ENCODE assay signal across 9 cellular contexts in the genomic region with DNA sequence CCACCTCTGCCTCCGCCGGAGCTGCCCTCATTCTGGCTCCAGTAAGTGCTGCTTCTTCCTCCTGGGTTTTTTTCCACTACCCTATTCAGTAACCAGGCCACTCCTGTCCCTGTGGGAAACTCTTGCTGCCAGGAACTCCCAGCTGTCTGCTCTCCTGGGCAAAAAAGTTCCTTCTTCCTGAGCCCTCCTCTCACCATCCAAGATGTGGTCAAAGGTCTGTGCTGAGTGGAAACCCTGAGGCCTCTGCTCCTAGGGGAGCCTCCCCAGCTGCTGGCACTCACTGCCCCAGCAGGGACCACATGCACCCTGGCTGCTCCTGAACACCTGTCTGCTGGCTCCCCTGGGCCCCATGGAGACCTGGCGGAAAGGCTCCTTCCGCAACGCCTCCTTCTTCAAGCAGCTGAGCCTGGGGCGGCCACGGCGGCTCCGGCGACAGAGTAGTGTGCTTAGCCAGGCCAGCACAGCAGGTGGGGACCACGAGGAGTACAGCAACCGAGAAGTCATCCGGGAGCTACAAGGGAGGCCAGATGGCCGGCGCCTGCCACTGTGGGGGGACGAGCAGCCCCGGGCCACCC. TPM values are rescaled to one million over a fixed set of nuclear protein-coding genes. Genes with fewer than 3 reads are reported as not detected.
DNase-seq lines count a peak whose midpoint lies in the region; ATAC-seq and TF ChIP-seq lines count a peak whose summit lies in the region.
"Had no signal": no experiment of that assay in that cellular context is flagged by ENCODE, and none has a peak within 500 bp of the region (broad histone marks: within the 10 kb centered on the region; RNA-seq: fewer than 3 reads in every experiment).

No MANE protein-coding gene starts in this region.

- peak overlapping the region; percentile 59 for H3K27ac ChIP-seq in naive thymus-derived CD4-positive, alpha-beta T cell (ENCODE audit: low read depth, low read length)

- H3K27ac Mint-ChIP-seq in brain = peak overlapping the region; percentile 22 to 92 (median 90)
- peak overlapping the region; percentile 80 to 93 (median 88) for H3K27ac Mint-ChIP-seq in naive thymus-derived CD4-positive, alpha-beta T cell

- no peaks in the 10 kb centered on the region for H3K27me3 Mint-ChIP-seq in brain
- no peaks in the 10 kb centered on the region for H3K27me3 Mint-ChIP-seq in naive thymus-derived CD4-positive, alpha-beta T cell

- ATAC-seq in HG03135 (IDR thresholded peaks at IDR 0.05; ENCODE audit: unreplicated experiment) (peak; percentile 15), GM19397 (IDR thresholded peaks at IDR 0.05; ENCODE audit: unreplicated experiment) (no peak)
- no peak for ATAC-seq in naive thymus-derived CD4-positive, alpha-beta T cell

- peaks cover 3 to 20% of the 10 kb centered on the region in 2 donors for H3K4me1 ChIP-seq in naive thymus-derived CD4-positive, alpha-beta T cell (ENCODE audit: control insufficient read depth in 2 of 2, insufficient read depth in 2 of 2, low read length in 2 of 2)

- H3K4me3 ChIP-seq in naive thymus-derived CD4-positive, alpha-beta T cell (ENCODE audit: low read length) = no peak overlapping the region
- H3K4me3 ChIP-seq: thyroid gland had no signal

- peaks cover 24% of the 10 kb centered on the region for H3K4me1 Mint-ChIP-seq in brain
- H3K4me1 Mint-ChIP-seq in naive thymus-derived CD4-positive, alpha-beta T cell = peaks cover 22 to 39% (median 28%) of the 10 kb centered on the region in 7 donors

- POLR2A ChIA-PET in naive thymus-derived CD4-positive, alpha-beta T cell (lab: Charles Lee) = interaction anchor here (2.7 kb wide), 1 partner anchor 75 kb away, joined by 13 read pairs; a partner anchor contains a TSS

- H3K36me3 ChIP-seq in naive thymus-derived CD4-positive, alpha-beta T cell (ENCODE audit: control insufficient read depth in 2 of 3, insufficient read depth in 3 of 3, low read length in 3 of 3) = peaks cover 0 to 52% (median 8%) of the 10 kb centered on the region in 3 experiments

- intact Hi-C loops in naive thymus-derived CD4-positive, alpha-beta T cell (cut with micrococcal nuclease) = no loop called here

- H3K9me3 ChIP-seq in naive thymus-derived CD4-positive, alpha-beta T cell (ENCODE audit: control insufficient read depth in 2 of 3, low read length in 3 of 3) = no peaks in the 10 kb centered on the region
- H3K9me3 ChIP-seq: thyroid gland had no signal

- no peaks in the 10 kb centered on the region for H3K27me3 ChIP-seq in naive thymus-derived CD4-positive, alpha-beta T cell (ENCODE audit: control insufficient read depth in 2 of 2, insufficient read depth in 2 of 2, low read length in 2 of 2)
- H3K27me3 ChIP-seq: thyroid gland had no signal

- H3K4me3 Mint-ChIP-seq in brain = peak overlapping the region in 1 of 5 experiments; percentile 35
- peak overlapping the region in 8 of 10 donors; percentile 29 to 73 (median 58) for H3K4me3 Mint-ChIP-seq in naive thymus-derived CD4-positive, alpha-beta T cell

- H3K36me3 Mint-ChIP-seq in brain = peaks cover 11% of the 10 kb centered on the region
- H3K36me3 Mint-ChIP-seq in naive thymus-derived CD4-positive, alpha-beta T cell = peaks cover 0 to 16% (median 8%) of the 10 kb centered on the region in 5 donors

- no peak for TF ChIP-seq CTCF in brain (conservative IDR thresholded peaks at IDR 0.05)

- DNase-seq in DMS79 (lab: John Stamatoyannopoulos, UW) (peak; percentile 32), ureter (ENCODE audit: low spot score) (no peak), RKO (ENCODE audit: low spot score) (no peak)
- DNase-seq in naive thymus-derived CD4-positive, alpha-beta T cell = no peak
- no peak for DNase-seq in stimulated activated CD4-positive, alpha-beta T cell treated with anti-CD3 and anti-CD28 coated beads, Interleukin-4, amount 100 ng/mL, for 24 hours

- H3K9me3 Mint-ChIP-seq in brain = peaks cover 0 to 2% (median 0%) of the 10 kb centered on the region in 5 experiments
- no peaks in the 10 kb centered on the region for H3K9me3 Mint-ChIP-seq in naive thymus-derived CD4-positive, alpha-beta T cell

- CTCF ChIA-PET in naive thymus-derived CD4-positive, alpha-beta T cell (lab: Charles Lee) = interaction anchor here (0.7 to 2.1 kb wide), 3 partner anchors 12 to 26 kb away, joined by 3 to 10 read pairs (median 6); no protein-coding TSS in a partner anchor

RNA-seq across cellular contexts. Expression of a gene that starts 0.5 kb away (rescaled TPM):
- polyA plus RNA-seq in brain (ENCODE audit: insufficient read depth, low read depth, low replicate concordance) = 1.1 TPM
- total RNA-seq in naive thymus-derived CD4-positive, alpha-beta T cell = 1 to 10 TPM in 3 of 5 experiments, under 1 TPM in 2; 0.73 to 2.8 (median 1.3) TPM
- polyA plus RNA-seq in naive thymus-derived CD4-positive, alpha-beta T cell = under 1 TPM; 0.35 to 0.67 TPM
- total RNA-seq in ureter = 0.52 TPM

RNA-seq across cellular contexts. Expression of a gene that starts 6.4 kb away (rescaled TPM):
- polyA plus RNA-seq in brain (ENCODE audit: insufficient read depth, low read depth, low replicate concordance) = 47.2 TPM
- 10 to 100 TPM; 14.5 to 38.3 (median 18.1) TPM for total RNA-seq in naive thymus-derived CD4-positive, alpha-beta T cell
- 10 to 100 TPM; 65.7 to 83.2 TPM for polyA plus RNA-seq in naive thymus-derived CD4-positive, alpha-beta T cell
- total RNA-seq in ureter = 7.4 TPM

RNA-seq across cellular contexts. Expression of a gene that starts 15.2 kb away (rescaled TPM):
- 36.6 TPM for polyA plus RNA-seq in brain (ENCODE audit: insufficient read depth, low read depth, low replicate concordance)
- 10 to 100 TPM; 19.5 to 44.0 (median 31.9) TPM for total RNA-seq in naive thymus-derived CD4-positive, alpha-beta T cell
- 10 to 100 TPM; 15.7 to 20.2 TPM for polyA plus RNA-seq in naive thymus-derived CD4-positive, alpha-beta T cell
- total RNA-seq in ureter = 34.6 TPM

RNA-seq across cellular contexts. Expression of a gene that starts 36.7 kb away (rescaled TPM):
- 55.0 TPM for polyA plus RNA-seq in brain (ENCODE audit: insufficient read depth, low read depth, low replicate concordance)
- 10 to 100 TPM; 17.9 to 31.9 (median 30.5) TPM for total RNA-seq in naive thymus-derived CD4-positive, alpha-beta T cell
- 10 to 100 TPM; 15.7 to 22.7 TPM for polyA plus RNA-seq in naive thymus-derived CD4-positive, alpha-beta T cell
- 26.0 TPM for total RNA-seq in ureter

RNA-seq across cellular contexts. Expression of a gene that starts 37.0 kb away (rescaled TPM):
- 45.6 TPM for polyA plus RNA-seq in brain (ENCODE audit: insufficient read depth, low read depth, low replicate concordance)
- 10 to 100 TPM; 28.8 to 50.9 (median 36.7) TPM for total RNA-seq in naive thymus-derived CD4-positive, alpha-beta T cell
- 10 to 100 TPM; 31.0 to 35.5 TPM for polyA plus RNA-seq in naive thymus-derived CD4-positive, alpha-beta T cell
- total RNA-seq in ureter = 51.3 TPM
